Comparison of ENCODE assay signal across 1 cellular context in the genomic region with DNA sequence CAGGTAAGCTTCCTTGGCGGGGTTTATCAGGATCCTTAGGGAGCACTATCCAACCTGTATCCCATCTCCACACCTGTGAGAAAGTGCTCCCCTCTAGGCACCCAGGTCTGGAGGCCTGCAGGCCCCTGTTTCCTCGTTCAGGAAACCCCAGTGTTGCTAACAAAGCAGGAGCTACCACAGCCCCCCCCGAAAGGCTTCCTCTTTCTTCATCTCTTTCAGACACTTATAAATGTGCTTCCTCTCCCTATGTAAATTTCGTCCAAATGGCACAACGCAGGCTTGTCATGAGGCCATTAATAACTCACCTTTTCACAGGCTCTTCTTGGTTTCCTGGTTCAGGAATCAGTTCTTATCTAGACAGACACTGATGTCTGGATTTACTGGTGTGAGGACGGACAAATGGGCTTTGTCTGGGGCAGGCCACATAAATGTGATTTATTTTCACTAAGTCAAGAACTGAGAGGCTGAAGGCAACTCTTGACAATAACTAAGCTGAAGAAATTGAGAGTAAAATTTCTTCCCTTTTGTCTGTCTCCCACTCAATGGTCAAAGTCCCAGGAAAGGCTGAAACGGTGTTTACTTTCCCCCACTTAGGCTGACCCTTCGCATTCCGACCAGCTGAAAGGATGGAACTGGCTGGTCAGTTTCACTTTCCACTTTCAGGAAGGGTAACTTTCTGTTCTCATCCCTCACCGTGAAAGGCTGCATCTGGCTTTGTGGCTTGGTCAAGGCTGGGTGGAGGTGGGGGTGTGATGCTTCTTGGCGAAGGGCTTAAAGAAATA.
TF ChIP-seq lines count a peak whose summit lies in the region.

No MANE protein-coding gene starts in this region.

TF ChIP-seq in HepG2, 621 proteins besides CTCF, POLR2A, EP300 and RAD21 (continued from another document and continues in another):
- TF ChIP-seq MBD4 (IDR thresholded peaks at IDR 0.05; ENCODE audit: borderline replicate concordance, low read length) (no peak), SRF (IDR thresholded peaks at IDR 0.05; ENCODE audit: low read depth, low read length) (no peak), SMC3 (IDR thresholded peaks at IDR 0.05; ENCODE audit: low read length) (no peak; the same call in 1 of the 2 replicates), ZNF121 (CRISPR knock-in tag; IDR thresholded peaks at IDR 0.05) (0 out of 2 replicates have a peak, but pooled peaks have one; percentile 15), CEBPG (CRISPR knock-in tag; IDR thresholded peaks at IDR 0.05) (0 out of 2 replicates have a peak, but pooled peaks have one; percentile 29), SMAD9 (CRISPR knock-in tag; IDR thresholded peaks at IDR 0.05) (no peak), ZMYM4 (CRISPR knock-in tag; IDR thresholded peaks at IDR 0.05) (peak; percentile 67; the same call in 1 of the 2 replicates), NCOR1 (IDR thresholded peaks at IDR 0.05; ENCODE audit: borderline replicate concordance, low read length) (peak; percentile 74; the same call in 1 of the 2 replicates), REL (CRISPR knock-in tag; conservative IDR thresholded peaks at IDR 0.05) (no peak), ZNF230 (CRISPR knock-in tag; IDR thresholded peaks at IDR 0.05) (no peak), ZNF761 (CRISPR knock-in tag; conservative IDR thresholded peaks at IDR 0.05) (no peak), TEAD3 (CRISPR knock-in tag; optimal IDR thresholded peaks at IDR 0.05; ENCODE audit: borderline replicate concordance) (peak; percentile 94), NR2F2 (IDR thresholded peaks at IDR 0.05; ENCODE audit: borderline replicate concordance, low read depth) (peak; percentile 82), ZNF33B (CRISPR knock-in tag; IDR thresholded peaks at IDR 0.05) (no peak), YEATS2 (CRISPR knock-in tag; IDR thresholded peaks at IDR 0.05; ENCODE audit: borderline replicate concordance) (no peak; the same call in 1 of the 2 replicates), SMARCC2 (IDR thresholded peaks at IDR 0.05) (no peak), KLF6 (CRISPR knock-in tag; IDR thresholded peaks at IDR 0.05) (no peak), ZNF773 (CRISPR knock-in tag; IDR thresholded peaks at IDR 0.05; ENCODE audit: borderline replicate concordance) (no peak), SRSF4 (IDR thresholded peaks at IDR 0.05; ENCODE audit: low read depth, low read length, poor library complexity, severe bottlenecking) (no peak), TOPORS (CRISPR knock-in tag; IDR thresholded peaks at IDR 0.05) (no peak), HIVEP1 (CRISPR knock-in tag; IDR thresholded peaks at IDR 0.05) (no peak), TCF7 (IDR thresholded peaks at IDR 0.05; ENCODE audit: low read depth) (0 out of 2 replicates have a peak, but pooled peaks have one; percentile 16), ZNF776 (CRISPR knock-in tag; IDR thresholded peaks at IDR 0.05) (no peak), ZNF224 (CRISPR knock-in tag; IDR thresholded peaks at IDR 0.05) (no peak), ZNF589 (CRISPR knock-in tag; conservative IDR thresholded peaks at IDR 0.05) (no peak), MBNL3 (CRISPR knock-in tag; conservative IDR thresholded peaks at IDR 0.05) (no peak), CBFB (CRISPR knock-in tag; IDR thresholded peaks at IDR 0.05) (peak; percentile 32; the same call in 1 of the 2 replicates), RORA (CRISPR knock-in tag; IDR thresholded peaks at IDR 0.05) (no peak), XRCC5 (optimal IDR thresholded peaks at IDR 0.05; ENCODE audit: low read length) (peak; percentile 31)
- TF ChIP-seq, protein P1, sequence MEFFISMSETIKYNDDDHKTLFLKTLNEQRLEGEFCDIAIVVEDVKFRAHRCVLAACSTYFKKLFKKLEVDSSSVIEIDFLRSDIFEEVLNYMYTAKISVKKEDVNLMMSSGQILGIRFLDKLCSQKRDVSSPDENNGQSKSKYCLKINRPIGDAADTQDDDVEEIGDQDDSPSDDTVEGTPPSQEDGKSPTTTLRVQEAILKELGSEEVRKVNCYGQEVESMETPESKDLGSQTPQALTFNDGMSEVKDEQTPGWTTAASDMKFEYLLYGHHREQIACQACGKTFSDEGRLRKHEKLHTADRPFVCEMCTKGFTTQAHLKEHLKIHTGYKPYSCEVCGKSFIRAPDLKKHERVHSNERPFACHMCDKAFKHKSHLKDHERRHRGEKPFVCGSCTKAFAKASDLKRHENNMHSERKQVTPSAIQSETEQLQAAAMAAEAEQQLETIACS (CRISPR knock-in tag; IDR thresholded peaks at IDR 0.05), result no peak
- TF ChIP-seq, protein P2, sequence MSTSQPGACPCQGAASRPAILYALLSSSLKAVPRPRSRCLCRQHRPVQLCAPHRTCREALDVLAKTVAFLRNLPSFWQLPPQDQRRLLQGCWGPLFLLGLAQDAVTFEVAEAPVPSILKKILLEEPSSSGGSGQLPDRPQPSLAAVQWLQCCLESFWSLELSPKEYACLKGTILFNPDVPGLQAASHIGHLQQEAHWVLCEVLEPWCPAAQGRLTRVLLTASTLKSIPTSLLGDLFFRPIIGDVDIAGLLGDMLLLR (CRISPR knock-in tag; IDR thresholded peaks at IDR 0.05), result no peak
- TF ChIP-seq, protein P3, sequence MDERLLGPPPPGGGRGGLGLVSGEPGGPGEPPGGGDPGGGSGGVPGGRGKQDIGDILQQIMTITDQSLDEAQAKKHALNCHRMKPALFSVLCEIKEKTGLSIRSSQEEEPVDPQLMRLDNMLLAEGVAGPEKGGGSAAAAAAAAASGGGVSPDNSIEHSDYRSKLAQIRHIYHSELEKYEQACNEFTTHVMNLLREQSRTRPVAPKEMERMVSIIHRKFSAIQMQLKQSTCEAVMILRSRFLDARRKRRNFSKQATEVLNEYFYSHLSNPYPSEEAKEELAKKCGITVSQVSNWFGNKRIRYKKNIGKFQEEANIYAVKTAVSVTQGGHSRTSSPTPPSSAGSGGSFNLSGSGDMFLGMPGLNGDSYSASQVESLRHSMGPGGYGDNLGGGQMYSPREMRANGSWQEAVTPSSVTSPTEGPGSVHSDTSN (CRISPR knock-in tag; IDR thresholded peaks at IDR 0.05), result no peak
- TF ChIP-seq, protein P4, sequence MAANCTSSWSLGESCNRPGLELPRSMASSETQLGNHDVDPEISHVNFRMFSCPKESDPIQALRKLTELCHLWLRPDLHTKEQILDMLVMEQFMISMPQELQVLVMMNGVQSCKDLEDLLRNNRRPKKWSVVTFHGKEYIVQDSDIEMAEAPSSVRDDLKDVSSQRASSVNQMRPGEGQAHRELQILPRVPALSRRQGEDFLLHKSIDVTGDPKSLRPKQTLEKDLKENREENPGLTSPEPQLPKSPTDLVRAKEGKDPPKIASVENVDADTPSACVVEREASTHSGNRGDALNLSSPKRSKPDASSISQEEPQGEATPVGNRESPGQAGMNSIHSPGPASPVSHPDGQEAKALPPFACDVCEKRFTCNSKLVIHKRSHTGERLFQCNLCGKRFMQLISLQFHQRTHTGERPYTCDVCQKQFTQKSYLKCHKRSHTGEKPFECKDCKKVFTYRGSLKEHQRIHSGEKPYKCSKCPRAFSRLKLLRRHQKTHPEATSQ (CRISPR knock-in tag; IDR thresholded peaks at IDR 0.05; ENCODE audit: borderline replicate concordance), result no peak
- TF ChIP-seq, protein P5, sequence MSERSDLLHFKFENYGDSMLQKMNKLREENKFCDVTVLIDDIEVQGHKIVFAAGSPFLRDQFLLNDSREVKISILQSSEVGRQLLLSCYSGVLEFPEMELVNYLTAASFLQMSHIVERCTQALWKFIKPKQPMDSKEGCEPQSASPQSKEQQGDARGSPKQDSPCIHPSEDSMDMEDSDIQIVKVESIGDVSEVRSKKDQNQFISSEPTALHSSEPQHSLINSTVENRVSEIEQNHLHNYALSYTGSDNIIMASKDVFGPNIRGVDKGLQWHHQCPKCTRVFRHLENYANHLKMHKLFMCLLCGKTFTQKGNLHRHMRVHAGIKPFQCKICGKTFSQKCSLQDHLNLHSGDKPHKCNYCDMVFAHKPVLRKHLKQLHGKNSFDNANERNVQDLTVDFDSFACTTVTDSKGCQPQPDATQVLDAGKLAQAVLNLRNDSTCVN (CRISPR knock-in tag; IDR thresholded peaks at IDR 0.05; ENCODE audit: borderline replicate concordance), result no peak
- TF ChIP-seq, protein P6, sequence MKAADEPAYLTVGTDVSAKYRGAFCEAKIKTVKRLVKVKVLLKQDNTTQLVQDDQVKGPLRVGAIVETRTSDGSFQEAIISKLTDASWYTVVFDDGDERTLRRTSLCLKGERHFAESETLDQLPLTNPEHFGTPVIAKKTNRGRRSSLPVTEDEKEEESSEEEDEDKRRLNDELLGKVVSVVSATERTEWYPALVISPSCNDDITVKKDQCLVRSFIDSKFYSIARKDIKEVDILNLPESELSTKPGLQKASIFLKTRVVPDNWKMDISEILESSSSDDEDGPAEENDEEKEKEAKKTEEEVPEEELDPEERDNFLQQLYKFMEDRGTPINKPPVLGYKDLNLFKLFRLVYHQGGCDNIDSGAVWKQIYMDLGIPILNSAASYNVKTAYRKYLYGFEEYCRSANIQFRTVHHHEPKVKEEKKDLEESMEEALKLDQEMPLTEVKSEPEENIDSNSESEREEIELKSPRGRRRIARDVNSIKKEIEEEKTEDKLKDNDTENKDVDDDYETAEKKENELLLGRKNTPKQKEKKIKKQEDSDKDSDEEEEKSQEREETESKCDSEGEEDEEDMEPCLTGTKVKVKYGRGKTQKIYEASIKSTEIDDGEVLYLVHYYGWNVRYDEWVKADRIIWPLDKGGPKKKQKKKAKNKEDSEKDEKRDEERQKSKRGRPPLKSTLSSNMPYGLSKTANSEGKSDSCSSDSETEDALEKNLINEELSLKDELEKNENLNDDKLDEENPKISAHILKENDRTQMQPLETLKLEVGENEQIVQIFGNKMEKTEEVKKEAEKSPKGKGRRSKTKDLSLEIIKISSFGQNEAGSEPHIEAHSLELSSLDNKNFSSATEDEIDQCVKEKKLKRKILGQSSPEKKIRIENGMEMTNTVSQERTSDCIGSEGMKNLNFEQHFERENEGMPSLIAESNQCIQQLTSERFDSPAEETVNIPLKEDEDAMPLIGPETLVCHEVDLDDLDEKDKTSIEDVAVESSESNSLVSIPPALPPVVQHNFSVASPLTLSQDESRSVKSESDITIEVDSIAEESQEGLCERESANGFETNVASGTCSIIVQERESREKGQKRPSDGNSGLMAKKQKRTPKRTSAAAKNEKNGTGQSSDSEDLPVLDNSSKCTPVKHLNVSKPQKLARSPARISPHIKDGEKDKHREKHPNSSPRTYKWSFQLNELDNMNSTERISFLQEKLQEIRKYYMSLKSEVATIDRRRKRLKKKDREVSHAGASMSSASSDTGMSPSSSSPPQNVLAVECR (CRISPR knock-in tag; IDR thresholded peaks at IDR 0.05; ENCODE audit: borderline replicate concordance), result peak; percentile 43; the same call in 1 of the 2 replicates
- TF ChIP-seq, protein P7, sequence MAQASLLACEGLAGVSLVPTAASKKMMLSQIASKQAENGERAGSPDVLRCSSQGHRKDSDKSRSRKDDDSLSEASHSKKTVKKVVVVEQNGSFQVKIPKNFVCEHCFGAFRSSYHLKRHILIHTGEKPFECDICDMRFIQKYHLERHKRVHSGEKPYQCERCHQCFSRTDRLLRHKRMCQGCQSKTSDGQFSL (CRISPR knock-in tag; IDR thresholded peaks at IDR 0.05), result peak; percentile 47; the same call in 1 of the 2 replicates
- TF ChIP-seq, protein P8, sequence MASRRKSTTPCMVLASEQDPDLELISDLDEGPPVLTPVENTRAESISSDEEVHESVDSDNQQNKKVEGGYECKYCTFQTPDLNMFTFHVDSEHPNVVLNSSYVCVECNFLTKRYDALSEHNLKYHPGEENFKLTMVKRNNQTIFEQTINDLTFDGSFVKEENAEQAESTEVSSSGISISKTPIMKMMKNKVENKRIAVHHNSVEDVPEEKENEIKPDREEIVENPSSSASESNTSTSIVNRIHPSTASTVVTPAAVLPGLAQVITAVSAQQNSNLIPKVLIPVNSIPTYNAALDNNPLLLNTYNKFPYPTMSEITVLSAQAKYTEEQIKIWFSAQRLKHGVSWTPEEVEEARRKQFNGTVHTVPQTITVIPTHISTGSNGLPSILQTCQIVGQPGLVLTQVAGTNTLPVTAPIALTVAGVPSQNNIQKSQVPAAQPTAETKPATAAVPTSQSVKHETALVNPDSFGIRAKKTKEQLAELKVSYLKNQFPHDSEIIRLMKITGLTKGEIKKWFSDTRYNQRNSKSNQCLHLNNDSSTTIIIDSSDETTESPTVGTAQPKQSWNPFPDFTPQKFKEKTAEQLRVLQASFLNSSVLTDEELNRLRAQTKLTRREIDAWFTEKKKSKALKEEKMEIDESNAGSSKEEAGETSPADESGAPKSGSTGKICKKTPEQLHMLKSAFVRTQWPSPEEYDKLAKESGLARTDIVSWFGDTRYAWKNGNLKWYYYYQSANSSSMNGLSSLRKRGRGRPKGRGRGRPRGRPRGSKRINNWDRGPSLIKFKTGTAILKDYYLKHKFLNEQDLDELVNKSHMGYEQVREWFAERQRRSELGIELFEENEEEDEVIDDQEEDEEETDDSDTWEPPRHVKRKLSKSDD (CRISPR knock-in tag; IDR thresholded peaks at IDR 0.05; ENCODE audit: low read depth), result peak; percentile 30; the same call in 1 of the 2 replicates
- TF ChIP-seq, protein P9, sequence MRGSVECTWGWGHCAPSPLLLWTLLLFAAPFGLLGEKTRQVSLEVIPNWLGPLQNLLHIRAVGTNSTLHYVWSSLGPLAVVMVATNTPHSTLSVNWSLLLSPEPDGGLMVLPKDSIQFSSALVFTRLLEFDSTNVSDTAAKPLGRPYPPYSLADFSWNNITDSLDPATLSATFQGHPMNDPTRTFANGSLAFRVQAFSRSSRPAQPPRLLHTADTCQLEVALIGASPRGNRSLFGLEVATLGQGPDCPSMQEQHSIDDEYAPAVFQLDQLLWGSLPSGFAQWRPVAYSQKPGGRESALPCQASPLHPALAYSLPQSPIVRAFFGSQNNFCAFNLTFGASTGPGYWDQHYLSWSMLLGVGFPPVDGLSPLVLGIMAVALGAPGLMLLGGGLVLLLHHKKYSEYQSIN (CRISPR knock-in tag; IDR thresholded peaks at IDR 0.05; ENCODE audit: borderline replicate concordance), result no peak
- TF ChIP-seq, protein P10, sequence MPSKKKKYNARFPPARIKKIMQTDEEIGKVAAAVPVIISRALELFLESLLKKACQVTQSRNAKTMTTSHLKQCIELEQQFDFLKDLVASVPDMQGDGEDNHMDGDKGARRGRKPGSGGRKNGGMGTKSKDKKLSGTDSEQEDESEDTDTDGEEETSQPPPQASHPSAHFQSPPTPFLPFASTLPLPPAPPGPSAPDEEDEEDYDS (CRISPR knock-in tag; IDR thresholded peaks at IDR 0.05), result 0 out of 2 replicates have a peak, but pooled peaks have one; percentile 40
- TF ChIP-seq, protein P11, sequence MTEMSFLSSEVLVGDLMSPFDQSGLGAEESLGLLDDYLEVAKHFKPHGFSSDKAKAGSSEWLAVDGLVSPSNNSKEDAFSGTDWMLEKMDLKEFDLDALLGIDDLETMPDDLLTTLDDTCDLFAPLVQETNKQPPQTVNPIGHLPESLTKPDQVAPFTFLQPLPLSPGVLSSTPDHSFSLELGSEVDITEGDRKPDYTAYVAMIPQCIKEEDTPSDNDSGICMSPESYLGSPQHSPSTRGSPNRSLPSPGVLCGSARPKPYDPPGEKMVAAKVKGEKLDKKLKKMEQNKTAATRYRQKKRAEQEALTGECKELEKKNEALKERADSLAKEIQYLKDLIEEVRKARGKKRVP (CRISPR knock-in tag; IDR thresholded peaks at IDR 0.05), result no peak
- TF ChIP-seq, protein P12, sequence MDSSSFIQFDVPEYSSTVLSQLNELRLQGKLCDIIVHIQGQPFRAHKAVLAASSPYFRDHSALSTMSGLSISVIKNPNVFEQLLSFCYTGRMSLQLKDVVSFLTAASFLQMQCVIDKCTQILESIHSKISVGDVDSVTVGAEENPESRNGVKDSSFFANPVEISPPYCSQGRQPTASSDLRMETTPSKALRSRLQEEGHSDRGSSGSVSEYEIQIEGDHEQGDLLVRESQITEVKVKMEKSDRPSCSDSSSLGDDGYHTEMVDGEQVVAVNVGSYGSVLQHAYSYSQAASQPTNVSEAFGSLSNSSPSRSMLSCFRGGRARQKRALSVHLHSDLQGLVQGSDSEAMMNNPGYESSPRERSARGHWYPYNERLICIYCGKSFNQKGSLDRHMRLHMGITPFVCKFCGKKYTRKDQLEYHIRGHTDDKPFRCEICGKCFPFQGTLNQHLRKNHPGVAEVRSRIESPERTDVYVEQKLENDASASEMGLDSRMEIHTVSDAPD (CRISPR knock-in tag; IDR thresholded peaks at IDR 0.05), result peak; percentile 43; the same call in 1 of the 2 replicates
